In genomic region chr6:36210157-36210556, GRCh38 we compare ENCODE assay signal across 1 cellular context.
TF ChIP-seq lines count a peak whose summit lies in the region.

No MANE protein-coding gene starts in this region.

TF ChIP-seq in HepG2, 621 proteins besides CTCF, POLR2A, EP300 and RAD21:
- no peak for TF ChIP-seq HMGXB4 (CRISPR knock-in tag; IDR thresholded peaks at IDR 0.05; ENCODE audit: borderline replicate concordance in 1 of 2, low read depth in 1 of 2)
- 0 out of 2 replicates have a peak, but pooled peaks have one; percentile 55 for TF ChIP-seq FLYWCH1 (CRISPR knock-in tag; IDR thresholded peaks at IDR 0.05)
